ENCODE assay signal across 10 cellular contexts in genomic region chr10:47260505-47261111, GRCh38. TPM values are rescaled to one million over a fixed set of nuclear protein-coding genes. Genes with fewer than 3 reads are reported as not detected.
DNase-seq lines count a peak whose midpoint lies in the region; ATAC-seq and TF ChIP-seq lines count a peak whose summit lies in the region.
"Had no signal": no experiment of that assay in that cellular context is flagged by ENCODE, and none has a peak within 500 bp of the region (broad histone marks: within the 10 kb centered on the region; RNA-seq: fewer than 3 reads in every experiment).

No MANE protein-coding gene starts in this region.

- H3K36me3 ChIP-seq in BE2C: no peaks in the 10 kb centered on the region
- H3K36me3 ChIP-seq in OCI-LY7 (ENCODE audit: insufficient read depth, low read length): no peaks in the 10 kb centered on the region
- H3K36me3 ChIP-seq: gastrocnemius medialis had no signal

- H3K4me1 Mint-ChIP-seq in effector memory CD8-positive, alpha-beta T cell (ENCODE audit: low read depth in 2 of 2): peaks cover 10 to 30% of the 10 kb centered on the region in 2 donors

- peak overlapping the region; percentile 80 to 90 for H3K27ac Mint-ChIP-seq in effector memory CD8-positive, alpha-beta T cell

- no peaks in the 10 kb centered on the region for H3K9me3 Mint-ChIP-seq in effector memory CD8-positive, alpha-beta T cell

- peak; percentile 60 for TF ChIP-seq CTCF in BE2C (IDR thresholded peaks at IDR 0.05; ENCODE audit: low read depth, low read length)
- TF ChIP-seq CTCF in OCI-LY7 (conservative IDR thresholded peaks at IDR 0.05; ENCODE audit: low read length): no peak
- TF ChIP-seq CTCF in GM10248 (IDR thresholded peaks at IDR 0.05; ENCODE audit: control extremely low read depth, extremely low read depth, low read depth, missing control alignments): no peak

- H3K27me3 ChIP-seq in BE2C: no peaks in the 10 kb centered on the region
- H3K27me3 ChIP-seq: gastrocnemius medialis had no signal

- H3K4me3 ChIP-seq in BE2C (ENCODE audit: low read depth, low read length): no peak overlapping the region
- H3K4me3 ChIP-seq in OCI-LY7 (ENCODE audit: low read depth, low read length, poor library complexity, severe bottlenecking): no peak overlapping the region
- H3K4me3 ChIP-seq: gastrocnemius medialis had no signal

- peak overlapping the region; percentile 90 for H2AFZ ChIP-seq in OCI-LY7 (ENCODE audit: low read length)

- ATAC-seq in GM19395 (IDR thresholded peaks at IDR 0.05; ENCODE audit: unreplicated experiment): peak; percentile 9
- ATAC-seq in effector memory CD8-positive, alpha-beta T cell (replicated peaks): no peak
- ATAC-seq: gastrocnemius medialis had no signal

- no TSS peak for BruUV-seq in OCI-LY7 (replicated peaks; lab: Mats Ljungman, UMichigan)

- no peaks in the 10 kb centered on the region for H3K9me3 ChIP-seq in BE2C
- H3K9me3 ChIP-seq in OCI-LY7 (ENCODE audit: low read length): no peaks in the 10 kb centered on the region
- H3K9me3 ChIP-seq: gastrocnemius medialis had no signal

- peak overlapping the region in 1 of 2 donors; percentile 23 for H3K4me3 Mint-ChIP-seq in effector memory CD8-positive, alpha-beta T cell

- POLR2A ChIA-PET in OCI-LY7 (lab: Charles Lee) (interaction anchor here (0.8 to 1.0 kb wide), 2 partner anchors 10 to 34 kb away, joined by 3 read pairs; no protein-coding TSS in a partner anchor), GM10248 (lab: Yijun Ruan, JAX) (no interaction called here)

- H3K4me2 ChIP-seq in OCI-LY7 (ENCODE audit: low read length): peak overlapping the region; percentile 55

- intact Hi-C loops in OCI-LY7 (cut with micrococcal nuclease; ENCODE audit: unreplicated experiment): no loop called here

- H3K4me1 ChIP-seq in BE2C: peaks cover 10% of the 10 kb centered on the region
- peaks cover 31% of the 10 kb centered on the region for H3K4me1 ChIP-seq in OCI-LY7 (ENCODE audit: insufficient read depth, low read length, poor library complexity, severe bottlenecking)
- H3K4me1 ChIP-seq: gastrocnemius medialis had no signal

- no peaks in the 10 kb centered on the region for H3K36me3 Mint-ChIP-seq in effector memory CD8-positive, alpha-beta T cell (ENCODE audit: insufficient read depth)

- H3K79me2 ChIP-seq in OCI-LY7 (ENCODE audit: insufficient read depth, low read depth, low read length): no peaks in the 10 kb centered on the region

- DNase-seq in BE2C: peak; percentile 78
- DNase-seq in OCI-LY7 (ENCODE audit: low spot score): no peak
- DNase-seq in effector memory CD8-positive, alpha-beta T cell: no peak
- DNase-seq in RKO (ENCODE audit: low spot score): no peak
- no peak for DNase-seq in NCI-H2081 treated with DMSO at 0.1 percent for 48 hours (lab: John Stamatoyannopoulos, UW)
- no peak for DNase-seq in GM10248 (ENCODE audit: extremely low spot score)
- DNase-seq in NCI-H2227 (lab: John Stamatoyannopoulos, UW; ENCODE audit: unreplicated experiment): no peak
- DNase-seq: gastrocnemius medialis had no signal

- H3K27ac ChIP-seq in OCI-LY7 (ENCODE audit: low read depth, low read length, poor library complexity, severe bottlenecking): peak overlapping the region; percentile 70
- H3K27ac ChIP-seq: gastrocnemius medialis had no signal

- H3K27me3 Mint-ChIP-seq in effector memory CD8-positive, alpha-beta T cell: peaks cover 0 to 9% of the 10 kb centered on the region in 2 donors

- CTCF ChIA-PET in OCI-LY7 (lab: Charles Lee; ENCODE audit: unreplicated experiment): interaction anchor here (0.5 to 0.6 kb wide), 2 partner anchors 142 to 1395 kb away, joined by 3 read pairs; no protein-coding TSS in a partner anchor
- CTCF ChIA-PET in GM10248 (lab: Yijun Ruan, JAX): interaction anchor here (0.9 to 1.4 kb wide), 5 partner anchors 10 to 170 kb away, joined by 3 to 4 read pairs (median 3); no protein-coding TSS in a partner anchor

- no peaks in the 10 kb centered on the region for H4K20me1 ChIP-seq in OCI-LY7 (ENCODE audit: insufficient read depth, low read length)

- no peaks in the 10 kb centered on the region for H3K9me2 ChIP-seq in OCI-LY7 (ENCODE audit: insufficient read depth, low read length)

RNA-seq across cellular contexts. Expression of gene GDF10, which starts 39.4 kb away (rescaled TPM):
- polyA plus RNA-seq in BE2C (2012; ENCODE audit: insufficient read depth, insufficient read length, low read depth): not detected
- total RNA-seq in OCI-LY7 (2014; rRNA removed; shearing (Covaris generic)): not detected in 2 replicates
- not detected in 2 replicates for total RNA-seq in OCI-LY7 (2022)
- total RNA-seq: mononuclear cell had no signal
